Comparison of ENCODE assay signal across 11 cellular contexts in the genomic region with DNA sequence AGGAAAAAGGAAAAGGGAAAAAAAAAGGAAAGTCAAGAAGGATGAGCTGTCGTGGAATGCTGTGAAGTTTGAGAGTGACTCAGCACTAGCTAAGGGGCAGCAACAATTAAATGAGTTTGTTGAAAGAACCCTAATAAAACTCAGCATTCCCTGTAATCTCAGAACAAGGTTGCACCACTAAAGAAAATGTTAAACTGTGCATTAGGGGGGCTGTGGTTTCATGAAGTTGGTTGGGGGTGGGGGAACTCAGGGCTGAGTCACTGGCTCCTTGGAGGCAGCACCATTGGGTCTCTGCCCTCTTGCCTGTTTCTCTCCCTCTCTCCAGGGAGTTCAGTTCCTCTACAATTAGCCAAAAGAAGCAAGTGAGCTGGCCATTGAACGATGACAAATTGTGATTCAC.
DNase-seq lines count a peak whose midpoint lies in the region; ATAC-seq, FAIRE-seq and TF ChIP-seq lines count a peak whose summit lies in the region.
"Had no signal": no experiment of that assay in that cellular context is flagged by ENCODE, and none has a peak within 500 bp of the region (broad histone marks: within the 10 kb centered on the region; RNA-seq: fewer than 3 reads in every experiment).

No MANE protein-coding gene starts in this region.

- H3K36me3 ChIP-seq in tibial artery, result peaks cover 0 to 4% (median 4%) of the 10 kb centered on the region in 3 donors
- no peaks in the 10 kb centered on the region for H3K36me3 ChIP-seq in kidney (ENCODE audit: control insufficient read depth in 1 of 2, insufficient read depth in 2 of 2, low read length in 2 of 2)

- H3K27ac ChIP-seq in tibial artery, result peak overlapping the region; percentile 54 to 67
- H3K27ac ChIP-seq in kidney (ENCODE audit: low read depth in 2 of 2, low read length in 2 of 2), result no peak overlapping the region
- H3K27ac ChIP-seq: cardiac muscle cell had no signal

- no peaks in the 10 kb centered on the region for H3K4me1 Mint-ChIP-seq in effector memory CD8-positive, alpha-beta T cell (ENCODE audit: low read depth in 2 of 2)

- H3K4me3 Mint-ChIP-seq in effector memory CD8-positive, alpha-beta T cell, result no peak overlapping the region

- H3K27ac Mint-ChIP-seq in effector memory CD8-positive, alpha-beta T cell, result no peak overlapping the region

- peak; percentile 96 for DNase-seq in HS-27A (ENCODE audit: low read depth)
- DNase-seq in astrocyte of the cerebellum (ENCODE audit: low read depth), result no peak
- peak; percentile 34 for DNase-seq in hepatic stellate cell (ENCODE audit: low spot score)
- DNase-seq in tibial artery, result peak; percentile 58 to 89
- no peak for DNase-seq in kidney
- no peak for DNase-seq in left lobe of liver (ENCODE audit: low spot score)
- DNase-seq in effector memory CD8-positive, alpha-beta T cell, result no peak
- DNase-seq in D721Med (ENCODE audit: insufficient read length, low spot score), result no peak
- DNase-seq: activated CD4-positive, alpha-beta T cell treated with anti-CD3 and anti-CD28 coated beads, Interleukin-2, amount 50 U/mL, for 1 hour had no signal

- H3K36me3 Mint-ChIP-seq in effector memory CD8-positive, alpha-beta T cell (ENCODE audit: insufficient read depth), result no peaks in the 10 kb centered on the region

- H3K4me3 ChIP-seq in astrocyte of the cerebellum (ENCODE audit: low read depth, low read length), result peak overlapping the region; percentile 53
- H3K4me3 ChIP-seq in tibial artery, result peak overlapping the region; percentile 21 to 28
- H3K4me3 ChIP-seq in kidney (ENCODE audit: low read length in 2 of 2), result no peak overlapping the region
- H3K4me3 ChIP-seq: cardiac muscle cell had no signal

- H3K4me1 ChIP-seq in tibial artery (peaks cover 3 to 62% (median 22%) of the 10 kb centered on the region in 4 donors), kidney (ENCODE audit: control insufficient read depth in 1 of 2, insufficient read depth in 1 of 2, low read depth in 1 of 2, low read length in 2 of 2) (no peaks in the 10 kb centered on the region)

- TF ChIP-seq CTCF in astrocyte of the cerebellum (IDR thresholded peaks at IDR 0.05; ENCODE audit: low read depth, low read length, missing control alignments) (no peak), tibial artery (IDR thresholded peaks at IDR 0.05) (no peak), kidney (IDR thresholded peaks at IDR 0.05; ENCODE audit: borderline replicate concordance, extremely low read depth, insufficient read depth) (no peak), D721Med (IDR thresholded peaks at IDR 0.05; ENCODE audit: insufficient read depth, missing control alignments) (no peak)

- H3K27me3 Mint-ChIP-seq in effector memory CD8-positive, alpha-beta T cell, result no peaks in the 10 kb centered on the region

- FAIRE-seq in kidney (lab: Jason Lieb, UNC) (no peak), D721Med (lab: Jason Lieb, UNC) (no peak)
- FAIRE-seq: islet of Langerhans had no signal

- ATAC-seq in left lobe of liver, result no peak
- no peak for ATAC-seq in effector memory CD8-positive, alpha-beta T cell (replicated peaks)

- H3K9me3 ChIP-seq in tibial artery (peaks cover 0 to 8% (median 0%) of the 10 kb centered on the region in 3 donors), kidney (ENCODE audit: control insufficient read depth in 1 of 2, low read length in 2 of 2) (no peaks in the 10 kb centered on the region)

- no peaks in the 10 kb centered on the region for H3K27me3 ChIP-seq in tibial artery
- H3K27me3 ChIP-seq: cardiac muscle cell had no signal

- intact Hi-C loops in tibial artery (cut with DNase I; ENCODE audit: low total_unique reads), result no loop called here
- intact Hi-C loops in kidney (cut with DNase I), result no loop called here

- no peaks in the 10 kb centered on the region for H3K9me3 Mint-ChIP-seq in effector memory CD8-positive, alpha-beta T cell

- no peak overlapping the region for H3K9ac ChIP-seq in kidney (ENCODE audit: low read length in 2 of 2)

- in situ Hi-C loops in astrocyte of the cerebellum (cut with HindIII; ENCODE audit: low sequenced_read_pairs), result no loop called here

Comparison
In these comparisons a context has a peak if more than half of its experiments do, and no peak if none do; other contexts are left out.
1. DNase-seq: peak in HS-27A (single experiment), hepatic stellate cell (single experiment) and tibial artery (2 of 2); none in astrocyte of the cerebellum (single experiment), kidney (single experiment), left lobe of liver (single experiment), effector memory CD8-positive, alpha-beta T cell (0 of 3) and D721Med (single experiment).
2. H3K4me3 ChIP-seq: peak in astrocyte of the cerebellum (single experiment) and tibial artery (2 of 2); none in kidney (0 of 2).
3. H3K27ac ChIP-seq: peak in tibial artery (2 of 2); none in kidney (0 of 2).